ENCODE assay signal across 1 cellular context in the genomic region with DNA sequence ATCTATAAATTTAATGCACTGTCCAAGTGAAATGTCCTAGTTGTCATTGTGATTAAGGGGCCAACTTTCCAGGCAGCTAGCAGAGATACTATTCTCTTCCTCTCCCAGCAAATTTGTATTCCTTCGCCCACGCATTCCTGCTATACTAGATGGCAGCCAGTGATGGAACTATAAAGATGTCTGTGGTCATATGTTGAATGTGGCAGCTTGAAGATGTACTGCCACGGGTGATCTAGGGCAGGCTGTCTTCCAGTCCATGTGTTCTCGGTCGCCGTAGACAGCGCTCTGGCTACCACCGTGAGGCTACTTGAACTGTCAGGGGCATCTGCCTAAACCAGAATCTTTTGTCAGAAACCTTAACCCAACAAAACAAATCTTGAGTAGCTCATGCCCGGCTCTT.
TF ChIP-seq lines count a peak whose summit lies in the region.

No MANE protein-coding gene starts in this region.

TF ChIP-seq in K562, 482 proteins besides CTCF, POLR2A, EP300 and RAD21:
- TF ChIP-seq, protein P1, sequence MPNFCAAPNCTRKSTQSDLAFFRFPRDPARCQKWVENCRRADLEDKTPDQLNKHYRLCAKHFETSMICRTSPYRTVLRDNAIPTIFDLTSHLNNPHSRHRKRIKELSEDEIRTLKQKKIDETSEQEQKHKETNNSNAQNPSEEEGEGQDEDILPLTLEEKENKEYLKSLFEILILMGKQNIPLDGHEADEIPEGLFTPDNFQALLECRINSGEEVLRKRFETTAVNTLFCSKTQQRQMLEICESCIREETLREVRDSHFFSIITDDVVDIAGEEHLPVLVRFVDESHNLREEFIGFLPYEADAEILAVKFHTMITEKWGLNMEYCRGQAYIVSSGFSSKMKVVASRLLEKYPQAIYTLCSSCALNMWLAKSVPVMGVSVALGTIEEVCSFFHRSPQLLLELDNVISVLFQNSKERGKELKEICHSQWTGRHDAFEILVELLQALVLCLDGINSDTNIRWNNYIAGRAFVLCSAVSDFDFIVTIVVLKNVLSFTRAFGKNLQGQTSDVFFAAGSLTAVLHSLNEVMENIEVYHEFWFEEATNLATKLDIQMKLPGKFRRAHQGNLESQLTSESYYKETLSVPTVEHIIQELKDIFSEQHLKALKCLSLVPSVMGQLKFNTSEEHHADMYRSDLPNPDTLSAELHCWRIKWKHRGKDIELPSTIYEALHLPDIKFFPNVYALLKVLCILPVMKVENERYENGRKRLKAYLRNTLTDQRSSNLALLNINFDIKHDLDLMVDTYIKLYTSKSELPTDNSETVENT (CRISPR knock-in tag; IDR thresholded peaks at IDR 0.05), result no peak
- peak; percentile 62 for TF ChIP-seq EGR1 (conservative IDR thresholded peaks at IDR 0.05)
